ENCODE assay signal across 12 cellular contexts in genomic region chr5:72392326-72392733, GRCh38.
DNase-seq lines count a peak whose midpoint lies in the region; ATAC-seq and TF ChIP-seq lines count a peak whose summit lies in the region.
"Had no signal": no experiment of that assay in that cellular context is flagged by ENCODE, and none has a peak within 500 bp of the region (broad histone marks: within the 10 kb centered on the region; RNA-seq: fewer than 3 reads in every experiment).

No MANE protein-coding gene starts in this region.

- no peak overlapping the region for H3K4me3 Mint-ChIP-seq in GM23338

- H3K36me3 Mint-ChIP-seq in GM23338 (ENCODE audit: low read depth) = no peaks in the 10 kb centered on the region

- H3K27ac ChIP-seq in layer of hippocampus (ENCODE audit: low read depth, low read length) (peak overlapping the region; percentile 6), tibial artery (peak overlapping the region; percentile 65 to 71), GM23338 (ENCODE audit: low read depth) (no peak overlapping the region)
- H3K27ac ChIP-seq: brain microvascular endothelial cell had no signal

- H3K4me1 Mint-ChIP-seq in GM23338 = no peaks in the 10 kb centered on the region

- no peaks in the 10 kb centered on the region for H3K36me3 ChIP-seq in tibial artery
- H3K36me3 ChIP-seq in GM23338 (ENCODE audit: insufficient read depth) = no peaks in the 10 kb centered on the region
- H3K36me3 ChIP-seq: brain microvascular endothelial cell had no signal

- no peaks in the 10 kb centered on the region for H3K79me2 ChIP-seq in GM23338 (replicated peaks; ENCODE audit: insufficient read depth)

- H3K9me3 ChIP-seq in tibial artery = no peaks in the 10 kb centered on the region

- H3K27ac Mint-ChIP-seq in GM23338 = no peak overlapping the region

- no peaks in the 10 kb centered on the region for H3K9me2 ChIP-seq in GM23338 (ENCODE audit: insufficient read depth)

- H4K20me1 ChIP-seq in GM23338 (replicated peaks; ENCODE audit: insufficient read depth) = no peaks in the 10 kb centered on the region

- no peak overlapping the region for H2AFZ ChIP-seq in GM23338

- H3K4me1 ChIP-seq in tibial artery (peaks cover 0 to 49% (median 25%) of the 10 kb centered on the region in 4 donors), GM23338 (ENCODE audit: insufficient read depth) (no peaks in the 10 kb centered on the region)

- peaks cover 2% of the 10 kb centered on the region for H3K27me3 Mint-ChIP-seq in GM23338 (ENCODE audit: insufficient read depth, low read depth, poor library complexity)

- H3K9me3 Mint-ChIP-seq in GM23338 = no peaks in the 10 kb centered on the region

- H3K27me3 ChIP-seq in layer of hippocampus (ENCODE audit: control insufficient read depth, insufficient read depth, low read length) (no peaks in the 10 kb centered on the region), tibial artery (no peaks in the 10 kb centered on the region), GM23338 (ENCODE audit: insufficient read depth) (no peaks in the 10 kb centered on the region)
- H3K27me3 ChIP-seq: brain microvascular endothelial cell had no signal

- no peaks in the 10 kb centered on the region for H3F3A ChIP-seq in GM23338 (replicated peaks; ENCODE audit: low read depth)

- no peak overlapping the region for H3K4me3 ChIP-seq in choroid plexus epithelial cell (ENCODE audit: low read depth, low read length)
- H3K4me3 ChIP-seq in tibial artery = no peak overlapping the region
- no peak overlapping the region for H3K4me3 ChIP-seq in GM23338

- intact Hi-C loops in tibial artery (cut with DNase I; ENCODE audit: low total_unique reads) = loop anchor here (5.0 kb wide), 1 partner anchor 45 kb away; no protein-coding TSS in a partner anchor

- ATAC-seq in GM21786 (IDR thresholded peaks at IDR 0.05; ENCODE audit: unreplicated experiment) = no peak
- no peak for ATAC-seq in GM23338

- no peak overlapping the region for H3K4me2 ChIP-seq in GM23338

- TF ChIP-seq CTCF in choroid plexus epithelial cell (conservative IDR thresholded peaks at IDR 0.05; ENCODE audit: low read depth, low read length) = no peak
- no peak for TF ChIP-seq CTCF in tibial artery (IDR thresholded peaks at IDR 0.05)
- TF ChIP-seq CTCF in GM23338 (conservative IDR thresholded peaks at IDR 0.05; ENCODE audit: low read depth in 2 of 2) = no peak

- peak; percentile 79 for DNase-seq in M059J (ENCODE audit: low read depth)
- DNase-seq in choroid plexus epithelial cell (ENCODE audit: low read depth) = peak; percentile 67
- DNase-seq in tibial artery = no peak
- DNase-seq in activated CD8-positive, alpha-beta memory T cell treated with anti-CD3 and anti-CD28 coated beads for 24 hours = no peak
- no peak for DNase-seq in GM23338 (ENCODE audit: low spot score)
- DNase-seq: activated T-cell treated with anti-CD3 and anti-CD28 coated beads, Interleukin-2, amount 50 U/mL, for 48 hours; brain microvascular endothelial cell; SHP77 treated with DMSO at 0.1 percent for 48 hours; stimulated activated CD4-positive, alpha-beta T cell treated with anti-CD3 and anti-CD28 coated beads, Interleukin-2, amount 100 ng/mL, for 48 hours; stimulated activated naive CD4-positive, alpha-beta T cell treated with Interleukin-2 at 50 U/mL for 16 hours had no signal

TF ChIP-seq in GM23338, 12 proteins besides CTCF, POLR2A, EP300 and RAD21:
- TF ChIP-seq ETS1 (IDR thresholded peaks at IDR 0.05) = no peak
- no peak for TF ChIP-seq STAT1 (IDR thresholded peaks at IDR 0.05; ENCODE audit: unreplicated experiment)
- no peak for TF ChIP-seq EZH2phosphoT487 (IDR thresholded peaks at IDR 0.05; ENCODE audit: unreplicated experiment)
- no peak for TF ChIP-seq NANOG (IDR thresholded peaks at IDR 0.05; ENCODE audit: borderline replicate concordance)

Comparison
In these comparisons a context has a peak if more than half of its experiments do, and no peak if none do; other contexts are left out.
1. DNase-seq: peak in M059J (single experiment) and choroid plexus epithelial cell (single experiment); none in tibial artery (0 of 2), activated CD8-positive, alpha-beta memory T cell treated with anti-CD3 and anti-CD28 coated beads for 24 hours (single experiment) and GM23338 (single experiment).